In the genomic region with DNA sequence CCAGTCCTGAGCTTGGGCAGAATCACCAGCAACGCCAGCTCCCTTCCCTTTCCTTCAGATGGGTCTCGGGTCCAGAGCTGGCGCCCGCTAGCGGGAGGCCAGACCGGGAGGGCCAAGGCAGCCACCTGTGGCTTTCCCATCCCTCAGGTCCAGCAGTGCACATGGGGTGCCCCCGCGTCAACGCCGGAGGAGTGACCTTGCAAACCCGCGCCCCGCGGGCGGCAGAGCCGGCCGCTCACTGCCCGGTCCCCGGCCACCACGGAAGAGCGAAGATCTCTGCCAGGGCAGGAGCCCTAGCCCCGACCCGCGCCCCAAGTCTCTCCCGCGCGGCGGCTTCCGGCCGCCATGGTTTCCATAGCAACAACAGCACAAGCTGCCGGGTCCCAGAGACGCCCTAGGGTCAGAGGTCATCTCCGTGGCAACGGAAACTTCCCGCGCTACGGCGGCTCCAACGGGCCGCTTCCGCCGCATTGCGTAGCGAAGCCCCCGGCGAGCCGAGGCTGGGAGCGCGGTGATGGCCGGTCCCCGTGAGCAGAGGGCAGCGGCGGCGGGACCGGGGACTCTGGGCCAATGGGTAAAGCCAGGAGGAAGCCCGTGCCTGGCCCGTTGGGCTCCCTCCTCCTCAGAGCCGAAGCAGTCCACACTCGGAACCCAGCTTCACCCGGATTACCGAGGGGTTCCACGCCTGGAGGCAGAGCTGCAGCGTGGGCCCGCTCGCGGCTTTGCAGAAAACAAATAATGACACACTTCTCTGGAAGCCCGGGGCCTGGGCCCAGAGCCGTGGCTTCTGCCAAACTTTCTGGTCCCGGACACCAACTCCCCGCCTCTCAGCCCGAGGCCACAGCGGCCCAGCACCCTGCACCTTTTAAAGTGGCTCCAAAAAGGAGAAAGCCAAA, we compare ENCODE assay signal across 8 cellular contexts. TPM values are rescaled to one million over a fixed set of nuclear protein-coding genes. Genes with fewer than 3 reads are reported as not detected.
A peak's percentile ranks its signal among the peaks of the same experiment; 100 is the strongest.
DNase-seq lines count a peak whose midpoint lies in the region; ATAC-seq and TF ChIP-seq lines count a peak whose summit lies in the region.

No MANE protein-coding gene starts in this region.

- TF ChIP-seq CTCF in mucosa of descending colon (IDR thresholded peaks at IDR 0.05) = no peak

- 1% methylated on average over 70 to 72 of the region's 72 CpGs for WGBS in esophagus, 2 donors

- H3K9me3 ChIP-seq in esophagus (ENCODE audit: control insufficient read depth in 2 of 2, insufficient read depth in 1 of 2, low read depth in 1 of 2, low read length in 1 of 2) = no peaks in the 10 kb centered on the region
- H3K9me3 ChIP-seq in mucosa of descending colon = no peaks in the 10 kb centered on the region

- H3K4me1 ChIP-seq in esophagus (ENCODE audit: control insufficient read depth in 2 of 2, insufficient read depth in 2 of 2, low read length in 1 of 2) (peaks cover 2 to 3% of the 10 kb centered on the region in 2 donors), mucosa of descending colon (ENCODE audit: low read depth) (peaks cover 6% of the 10 kb centered on the region)

- ATAC-seq in GM19035 (IDR thresholded peaks at IDR 0.05; ENCODE audit: unreplicated experiment) (peak; percentile 96), HG03354 (IDR thresholded peaks at IDR 0.05; ENCODE audit: poor library complexity, severe bottlenecking, unreplicated experiment) (peak; percentile 96), mucosa of descending colon (peak; percentile 96)

- intact Hi-C loops in mucosa of descending colon (cut with DNase I, micrococcal nuclease) = no loop called here

- H3K36me3 ChIP-seq in esophagus (ENCODE audit: control insufficient read depth in 2 of 2, insufficient read depth in 2 of 2, low read length in 1 of 2) = no peaks in the 10 kb centered on the region
- H3K36me3 ChIP-seq in mucosa of descending colon (ENCODE audit: low read depth) = no peaks in the 10 kb centered on the region

- DNase-seq in AG08395 (ENCODE audit: low spot score) (peak; percentile 84), NCI-H748 (lab: John Stamatoyannopoulos, UW; ENCODE audit: unreplicated experiment) (peak; percentile 99), activated T-cell treated with anti-CD3 and anti-CD28 coated beads for 4 hours (peak; percentile 97), mucosa of descending colon (peak; percentile 92 to 94 (median 93))
- DNase-seq in stimulated activated CD8-positive, alpha-beta memory T cell treated with anti-CD3 and anti-CD28 coated beads, Interleukin-2, amount 100 ng/mL, for 48 hours (ENCODE audit: low read depth in 2 of 2) = peak; percentile 91 to 96

- H3K4me3 ChIP-seq in esophagus (ENCODE audit: low read depth in 1 of 2, low read length in 2 of 2) (peak overlapping the region; percentile 72 to 80), mucosa of descending colon (peak overlapping the region; percentile 50)

- H3K27me3 ChIP-seq in esophagus (ENCODE audit: control insufficient read depth in 1 of 2, insufficient read depth in 2 of 2, low read length in 2 of 2) = no peaks in the 10 kb centered on the region

- H3K27ac ChIP-seq in esophagus (ENCODE audit: low read depth in 2 of 2, low read length in 1 of 2) = peak overlapping the region; percentile 61 to 81

RNA-seq across cellular contexts. Expression of gene FGF14, which starts 7.4 kb away (rescaled TPM):
- polyA plus RNA-seq in esophagus = under 1 TPM; 0.04 to 0.29 TPM
- total RNA-seq in mucosa of descending colon = 1 to 10 TPM in 1 of 3 donors, under 1 TPM in 2; 0.43 to 2.5 (median 0.70) TPM

Comparison
In these comparisons a context has a peak if more than half of its experiments do, and no peak if none do; other contexts are left out.
1. Peak in every context shown above with its lines: DNase-seq, ATAC-seq, H3K4me3 ChIP-seq and H3K27ac ChIP-seq.